In the genomic region with DNA sequence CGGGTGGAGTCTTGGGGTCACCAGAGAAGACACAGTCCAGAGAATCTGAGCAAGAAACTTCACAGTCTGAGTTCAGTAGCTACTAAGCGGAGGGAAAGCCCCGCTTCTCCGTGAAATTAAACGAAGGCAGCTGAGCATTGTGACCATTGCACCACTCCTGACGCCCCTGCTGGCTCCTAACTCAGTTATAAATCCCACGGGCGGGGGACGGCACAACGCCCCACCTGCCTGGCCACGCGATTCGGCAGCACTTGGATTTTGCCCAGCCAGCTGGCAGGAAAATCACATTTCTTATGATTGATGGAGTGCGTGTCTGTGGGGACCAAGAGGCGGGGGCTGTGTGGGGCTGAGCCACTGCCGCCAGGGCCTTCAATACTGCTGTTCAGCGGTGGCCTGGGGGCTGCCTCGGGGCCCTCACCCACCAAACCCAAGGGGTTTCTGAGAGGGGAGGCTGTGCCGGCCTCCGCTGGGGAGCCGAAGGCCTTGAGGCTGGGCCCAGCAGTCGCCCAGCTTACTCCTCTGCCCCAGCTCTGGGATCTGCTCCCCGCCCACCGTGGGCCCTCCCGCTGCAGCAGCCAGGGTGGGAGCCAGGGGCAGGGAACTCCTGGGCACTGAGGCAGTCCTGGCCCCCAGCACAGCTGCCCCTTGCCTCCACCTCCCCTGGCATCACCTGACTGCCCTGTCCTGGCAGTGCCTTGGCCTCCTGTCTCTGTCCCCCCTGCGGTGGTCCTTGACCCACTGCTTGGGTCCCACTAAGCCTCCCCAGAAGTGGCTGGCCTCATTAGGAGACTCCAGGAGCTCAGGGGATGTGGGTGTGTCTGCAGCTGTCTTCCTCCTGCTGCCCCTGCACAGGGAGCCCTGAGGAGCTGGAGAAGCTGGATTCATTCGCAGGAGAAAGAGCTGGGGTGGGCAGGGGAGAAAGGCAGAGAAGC, we compare ENCODE assay signal across 18 cellular contexts. TPM values are rescaled to one million over a fixed set of nuclear protein-coding genes. Genes with fewer than 3 reads are reported as not detected.
"Had no signal": no experiment of that assay in that cellular context is flagged by ENCODE, and none has a peak within 500 bp of the region (broad histone marks: within the 10 kb centered on the region; RNA-seq: fewer than 3 reads in every experiment).

No MANE protein-coding gene starts in this region.

- H3K4me3 ChIP-seq: esophagus muscularis mucosa, gastroesophageal sphincter, heart left ventricle, tibial artery had no signal

- H3K9me3 ChIP-seq: esophagus muscularis mucosa, gastroesophageal sphincter, heart left ventricle, tibial artery had no signal

- H3K36me3 ChIP-seq: gastroesophageal sphincter, heart left ventricle, tibial artery had no signal

- H3K27me3 ChIP-seq: esophagus muscularis mucosa had no signal

- ATAC-seq: activated CD4-positive, alpha-beta T cell treated with anti-CD3 and anti-CD28 coated beads for 36 hours; gastroesophageal sphincter; heart left ventricle; naive thymus-derived CD8-positive, alpha-beta T cell; WTC11 had no signal

- H3K27ac ChIP-seq: esophagus muscularis mucosa, gastroesophageal sphincter, heart left ventricle, tibial artery had no signal

- FAIRE-seq: endothelial cell of umbilical vein, TTC549 had no signal

- H3K4me1 ChIP-seq: heart left ventricle, tibial artery had no signal

- DNase-seq: activated CD4-positive, alpha-beta T cell treated with anti-CD3 and anti-CD28 coated beads for 36 hours; activated CD4-positive, alpha-beta T cell treated with anti-CD3 and anti-CD28 coated beads, Interleukin-2, amount 50 U/mL, for 48 hours; activated gamma-delta T cell treated with Interleukin-2 at 50 U/mL for 16 hours; effector CD4-positive, alpha-beta T cell; heart left ventricle; naive thymus-derived CD8-positive, alpha-beta T cell; nucleus accumbens; stimulated activated CD4-positive, alpha-beta T cell treated with anti-CD3 and anti-CD28 coated beads, Interleukin-2, amount 100 ng/mL, for 24 hours; stimulated activated naive CD4-positive, alpha-beta T cell treated with Interleukin-2 at 50 U/mL for 16 hours; substantia nigra; tibial artery had no signal

RNA-seq across cellular contexts. Expression of a gene that starts 30.8 kb away (rescaled TPM):
- total RNA-seq: activated CD4-positive, alpha-beta T cell treated with anti-CD3 and anti-CD28 coated beads for 36 hours; activated T-helper 1 cell treated with anti-CD3 and anti-CD28 coated beads, Interleukin-12 subunit alpha, Interleukin-12 subunit beta, Interleukin-2, Interleukin-4 antibody, amounts not matched to agents 30 ng/mL and 10 ng/mL and 1 ng/mL, durations not matched to agents 14 hours and 24 hours and 36 hours; naive thymus-derived CD8-positive, alpha-beta T cell; T-helper 2 cell treated with Interferon-gamma antibody and Interleukin-4, amounts not matched to agents 100 ng/mL and 5 ng/mL, for 36 hours had no signal
- polyA plus RNA-seq: naive thymus-derived CD8-positive, alpha-beta T cell had no signal
